ENCODE assay signal across 20 cellular contexts in the genomic region with DNA sequence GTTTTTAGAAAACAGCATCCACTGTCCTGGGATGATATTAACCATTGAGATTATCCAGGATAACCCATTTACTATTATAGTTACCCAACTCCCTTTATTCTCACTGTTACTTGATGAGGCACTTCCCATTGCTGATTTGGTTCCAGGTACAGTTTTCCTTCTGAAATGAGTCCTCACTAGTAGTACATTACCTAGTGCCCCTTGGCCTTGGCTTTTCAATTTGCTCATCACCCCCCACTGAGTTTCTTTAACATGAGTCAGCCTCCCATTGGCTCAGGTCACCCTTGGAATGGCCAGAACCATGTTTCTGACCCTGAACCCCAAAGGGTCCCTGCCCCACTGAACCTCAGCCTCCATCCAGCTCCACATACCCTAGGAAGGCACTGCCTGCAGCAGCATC. TPM values are rescaled to one million over a fixed set of nuclear protein-coding genes. Genes with fewer than 3 reads are reported as not detected.
A peak's percentile ranks its signal among the peaks of the same experiment; 100 is the strongest.
DNase-seq lines count a peak whose midpoint lies in the region; ATAC-seq, FAIRE-seq and TF ChIP-seq lines count a peak whose summit lies in the region.
"Had no signal": no experiment of that assay in that cellular context is flagged by ENCODE, and none has a peak within 500 bp of the region (broad histone marks: within the 10 kb centered on the region; RNA-seq: fewer than 3 reads in every experiment).

No MANE protein-coding gene starts in this region.

- BruUV-seq in HCT116 (replicated peaks; lab: Mats Ljungman, UMichigan) (no TSS peak), PC-3 (replicated peaks; lab: Mats Ljungman, UMichigan) (no TSS peak)

- ATAC-seq in A549: 0 out of 6 replicates have a peak, but pooled peaks of 1 of the 2 experiments have one; percentile 30
- ATAC-seq in HCT116: peak; percentile 28; the same call in 1 of the 2 replicates
- ATAC-seq in PC-3: no peak
- ATAC-seq in Right ventricle myocardium inferior: no peak
- no peak for ATAC-seq in HG02885 (IDR thresholded peaks at IDR 0.05; ENCODE audit: poor library complexity, unreplicated experiment)
- ATAC-seq: GM12878 had no signal

- H3K4me3 ChIP-seq in A549 (no peak overlapping the region), HCT116 (replicated peaks in 1 of 2; ENCODE audit: low read depth in 1 of 2, low read length in 2 of 2) (no peak overlapping the region), PC-3 (ENCODE audit: low read length) (no peak overlapping the region)
- H3K4me3 ChIP-seq: BLaER1 treated with 17β-estradiol and CSF1 and Interleukin-3, amounts not matched to agents 10 nM and 100 nM; GM12878; GM23248 had no signal

- H3K27me3 Mint-ChIP-seq in activated CD4-positive, alpha-beta memory T cell treated with anti-CD3 and anti-CD28 coated beads, Interleukin-2, amount 10 ng/mL, durations not matched to agents 7 days and 5 days: no peaks in the 10 kb centered on the region
- H3K27me3 Mint-ChIP-seq: CD4-positive, CD25-positive, alpha-beta regulatory T cell; IgD-negative memory B cell had no signal

- RAD21 ChIA-PET in HCT116 (lab: Charles Lee; ENCODE audit: low non-redundant PET in 1 of 2, low total read pairs in 2 of 2, uncharacterized antibody in 2 of 2, unreplicated experiment in 2 of 2): no interaction called here

- H3K36me3 ChIP-seq in HCT116 (ENCODE audit: control insufficient read depth in 1 of 2, insufficient read depth in 2 of 2, low read length in 2 of 2) (no peaks in the 10 kb centered on the region), PC-3 (ENCODE audit: low read depth, low read length) (no peaks in the 10 kb centered on the region)
- H3K36me3 ChIP-seq: BLaER1 treated with 17β-estradiol and CSF1 and Interleukin-3, amounts not matched to agents 10 nM and 100 nM had no signal

- intact Hi-C loops in HCT116 (cut with micrococcal nuclease): no loop called here
- intact Hi-C loops in PC-3 (cut with micrococcal nuclease): no loop called here
- intact Hi-C loops in Right ventricle myocardium inferior (cut with DNase I): no loop called here

- H3K4me1 ChIP-seq in A549 (peaks cover 34% of the 10 kb centered on the region), HCT116 (ENCODE audit: control insufficient read depth in 1 of 2, insufficient read depth in 2 of 2, low read length in 2 of 2) (peaks cover 7 to 38% of the 10 kb centered on the region in 2 experiments; a peak in 3 of 4 replicates), PC-3 (ENCODE audit: insufficient read depth, low read length) (peaks cover 26% of the 10 kb centered on the region)

- no peak for TF ChIP-seq EP300 in A549 (IDR thresholded peaks at IDR 0.05)

- no peak overlapping the region for H3K4me3 Mint-ChIP-seq in activated CD4-positive, alpha-beta memory T cell treated with anti-CD3 and anti-CD28 coated beads, Interleukin-2, amount 10 ng/mL, durations not matched to agents 7 days and 5 days
- H3K4me3 Mint-ChIP-seq: CD4-positive, CD25-positive, alpha-beta regulatory T cell; HFFc6; IgD-negative memory B cell had no signal

- CTCF ChIA-PET in A549 (lab: Yijun Ruan, JAX) (no interaction called here), HCT116 (lab: Charles Lee) (no interaction called here), PC-3 (lab: Charles Lee) (no interaction called here), HEK293T (lab: Yijun Ruan, JAX) (no interaction called here)
- CTCF ChIA-PET in activated CD4-positive, alpha-beta memory T cell treated with anti-CD3 and anti-CD28 coated beads, Interleukin-2, amount 10 ng/mL, durations not matched to agents 7 days and 5 days (lab: Charles Lee): no interaction called here

- H3K9me3 ChIP-seq in A549 (no peaks in the 10 kb centered on the region), HCT116 (ENCODE audit: control insufficient read depth in 1 of 2, insufficient read depth in 1 of 2, low read depth in 1 of 2, low read length in 2 of 2) (no peaks in the 10 kb centered on the region), PC-3 (ENCODE audit: low read length) (no peaks in the 10 kb centered on the region)
- H3K9me3 ChIP-seq: BLaER1 treated with 17β-estradiol and CSF1 and Interleukin-3, amounts not matched to agents 10 nM and 100 nM had no signal

- H2AFZ ChIP-seq in HCT116 (ENCODE audit: low read depth, low read length, poor library complexity, severe bottlenecking) (no peak overlapping the region), PC-3 (ENCODE audit: low read length) (no peak overlapping the region)
- H2AFZ ChIP-seq: GM23248 had no signal

- no peak overlapping the region for H3K27ac Mint-ChIP-seq in activated CD4-positive, alpha-beta memory T cell treated with anti-CD3 and anti-CD28 coated beads, Interleukin-2, amount 10 ng/mL, durations not matched to agents 7 days and 5 days
- H3K27ac Mint-ChIP-seq: HFFc6, IgD-negative memory B cell had no signal

- no peak for FAIRE-seq in A549 (lab: Jason Lieb, UNC)
- FAIRE-seq: GM12878, GM18507 had no signal

- no peak for TF ChIP-seq CTCF in A549 (IDR thresholded peaks at IDR 0.05)
- TF ChIP-seq CTCF in HCT116 (IDR thresholded peaks at IDR 0.05 in 2 of 3, conservative IDR thresholded peaks at IDR 0.05 in 1 of 3; ENCODE audit: borderline replicate concordance in 1 of 3, insufficient read depth in 1 of 3, low read depth in 2 of 3, low read length in 2 of 3): no peak
- TF ChIP-seq CTCF in PC-3 (conservative IDR thresholded peaks at IDR 0.05; ENCODE audit: low read depth, low read length): no peak

- H3K36me3 Mint-ChIP-seq in activated CD4-positive, alpha-beta memory T cell treated with anti-CD3 and anti-CD28 coated beads, Interleukin-2, amount 10 ng/mL, durations not matched to agents 7 days and 5 days (ENCODE audit: low read depth): no peaks in the 10 kb centered on the region
- H3K36me3 Mint-ChIP-seq: CD4-positive, CD25-positive, alpha-beta regulatory T cell had no signal

- TF ChIP-seq POLR2A in A549 (IDR thresholded peaks at IDR 0.05; ENCODE audit: low read length) (no peak), HCT116 (IDR thresholded peaks at IDR 0.05; ENCODE audit: borderline replicate concordance, extremely low read depth, insufficient read depth, insufficient read length) (no peak)

- H3K9me3 Mint-ChIP-seq in activated CD4-positive, alpha-beta memory T cell treated with anti-CD3 and anti-CD28 coated beads, Interleukin-2, amount 10 ng/mL, durations not matched to agents 7 days and 5 days: no peaks in the 10 kb centered on the region
- H3K9me3 Mint-ChIP-seq: HFFc6, IgD-negative memory B cell had no signal

- POLR2A ChIA-PET in A549 (lab: Yijun Ruan, JAX) (no interaction called here), HCT116 (lab: Charles Lee) (no interaction called here), PC-3 (lab: Charles Lee; ENCODE audit: unreplicated experiment) (no interaction called here), HEK293T (lab: Yijun Ruan, JAX) (no interaction called here)
- POLR2A ChIA-PET in activated CD4-positive, alpha-beta memory T cell treated with anti-CD3 and anti-CD28 coated beads, Interleukin-2, amount 10 ng/mL, durations not matched to agents 7 days and 5 days (lab: Charles Lee): no interaction called here

- no peak for TF ChIP-seq RAD21 in A549 (conservative IDR thresholded peaks at IDR 0.05 in 1 of 2, IDR thresholded peaks at IDR 0.05 in 1 of 2)
- no peak for TF ChIP-seq RAD21 in HCT116 (IDR thresholded peaks at IDR 0.05; ENCODE audit: low read depth)

- H4K20me1 ChIP-seq in HCT116 (ENCODE audit: insufficient read depth): no peaks in the 10 kb centered on the region
- H4K20me1 ChIP-seq in PC-3 (ENCODE audit: low read length): no peaks in the 10 kb centered on the region

- H3K27me3 ChIP-seq in HCT116 (ENCODE audit: insufficient read depth, low read length) (no peaks in the 10 kb centered on the region), PC-3 (ENCODE audit: low read length) (no peaks in the 10 kb centered on the region)
- H3K27me3 ChIP-seq: BLaER1 treated with 17β-estradiol and CSF1 and Interleukin-3, amounts not matched to agents 10 nM and 100 nM had no signal

- H3K4me2 ChIP-seq in A549: peak overlapping the region; percentile 53; the same call in 2 of the 3 replicates
- peak overlapping the region; percentile 14 for H3K4me2 ChIP-seq in HCT116 (ENCODE audit: low read length)
- H3K4me2 ChIP-seq in PC-3 (ENCODE audit: low read length): no peak overlapping the region
- H3K4me2 ChIP-seq: BLaER1 treated with 17β-estradiol and CSF1 and Interleukin-3, amounts not matched to agents 10 nM and 100 nM had no signal

- DNase-seq in A549 (ENCODE audit: low read depth in 1 of 2, low spot score in 1 of 2) (no peak), HCT116 (ENCODE audit: low read depth, low spot score) (no peak), PC-3 (peak; percentile 14), kidney tubule cell (ENCODE audit: low spot score) (peak; percentile 78), Right ventricle myocardium inferior (ENCODE audit: missing footprints) (no peak), HEK293T (ENCODE audit: extremely low spot score) (no peak)
- no peak for DNase-seq in activated CD4-positive, alpha-beta memory T cell treated with anti-CD3 and anti-CD28 coated beads, Interleukin-2, amount 10 ng/mL, durations not matched to agents 7 days and 5 days
- DNase-seq: CD4-positive, CD25-positive, alpha-beta regulatory T cell; DMS53; GM23248; H7; HFFc6; KG1 had no signal

- no peaks in the 10 kb centered on the region for H3F3A ChIP-seq in PC-3 (ENCODE audit: low read length, unreplicated experiment)

- H3K27ac ChIP-seq in A549: peak overlapping the region; percentile 30 to 53; a peak in 3 of 6 replicates
- H3K27ac ChIP-seq in HCT116 (ENCODE audit: low read depth, low read length): no peak overlapping the region
- H3K27ac ChIP-seq in PC-3 (ENCODE audit: low read length): no peak overlapping the region
- H3K27ac ChIP-seq: 22Rv1; BLaER1 treated with 17β-estradiol and CSF1 and Interleukin-3, amounts not matched to agents 10 nM and 100 nM; GM23248 had no signal

- no peaks in the 10 kb centered on the region for H3K79me2 ChIP-seq in HCT116 (ENCODE audit: insufficient read depth, low read length)
- no peaks in the 10 kb centered on the region for H3K79me2 ChIP-seq in PC-3 (ENCODE audit: low read length)

- H3K9me2 ChIP-seq in HCT116 (ENCODE audit: insufficient read depth) (no peaks in the 10 kb centered on the region), PC-3 (replicated peaks; ENCODE audit: low read length) (no peaks in the 10 kb centered on the region)

- H3K4me1 Mint-ChIP-seq in activated CD4-positive, alpha-beta memory T cell treated with anti-CD3 and anti-CD28 coated beads, Interleukin-2, amount 10 ng/mL, durations not matched to agents 7 days and 5 days: no peaks in the 10 kb centered on the region

- H3K9ac ChIP-seq in HCT116 (ENCODE audit: low read length) (no peak overlapping the region), PC-3 (ENCODE audit: low read length) (no peak overlapping the region)
- H3K9ac ChIP-seq: BLaER1 treated with 17β-estradiol and CSF1 and Interleukin-3, amounts not matched to agents 10 nM and 100 nM; GM23248 had no signal

RNA-seq across cellular contexts. Expression of a gene that starts 28.4 kb away (rescaled TPM):
- 0.74 and 1.1 TPM in 2 replicates for polyA plus RNA-seq in A549 (2011; rRNA removed)
- 7.4 and 7.5 TPM in 2 replicates for polyA plus RNA-seq in A549 (2012; cell fraction: cytosol; rRNA removed)
- 22.8 and 24.6 TPM in 2 replicates for polyA plus RNA-seq in A549 (2012; cell fraction: nucleus; rRNA removed)
- 7.5 to 9.1 TPM (median 8.5 TPM) in 3 replicates for polyA plus RNA-seq in A549 (2017; fragmentation: RNase III; extraction: RNeasy Plus Mini Kit Qiagen cat#74134 plus additional on column Dnase treatment)
- polyA minus RNA-seq in A549 (2011; rRNA and poly(A)+ RNA removed): 2.6 and 3.7 TPM in 2 replicates
- 6.2 TPM for total RNA-seq in HCT116 (2021; ENCODE audit: unreplicated experiment)
- 5.1 and 6.0 TPM in 2 replicates for polyA plus RNA-seq in HCT116 (2012)
- 0.15 and 1.4 TPM in 2 replicates for total RNA-seq in PC-3 (2014; rRNA removed)
- total RNA-seq in activated CD4-positive, alpha-beta memory T cell treated with anti-CD3 and anti-CD28 coated beads, Interleukin-2, amount 10 ng/mL, durations not matched to agents 7 days and 5 days: 10 to 100 TPM; 35.1 to 38.0 TPM
- 10.9 TPM for total RNA-seq in Right ventricle myocardium inferior
- total RNA-seq: HT-29 had no signal

Comparison
In these comparisons a context has a peak if more than half of its experiments do, and no peak if none do; other contexts are left out.
1. DNase-seq: peak in PC-3 (single experiment) and kidney tubule cell (single experiment); none in A549 (0 of 2), HCT116 (single experiment), activated CD4-positive, alpha-beta memory T cell treated with anti-CD3 and anti-CD28 coated beads, Interleukin-2, amount 10 ng/mL, durations not matched to agents 7 days and 5 days (single experiment), Right ventricle myocardium inferior (single experiment) and HEK293T (single experiment).
2. H3K27ac ChIP-seq: peak in A549 (2 of 2); none in HCT116 (single experiment) and PC-3 (single experiment).